10 cellular contexts compared by ENCODE assay signal in genomic region chr1:41404308-41404755, GRCh38. TPM values are rescaled to one million over a fixed set of nuclear protein-coding genes. Genes with fewer than 3 reads are reported as not detected.
DNase-seq lines count a peak whose midpoint lies in the region; ATAC-seq, FAIRE-seq and TF ChIP-seq lines count a peak whose summit lies in the region.
"Had no signal": no experiment of that assay in that cellular context is flagged by ENCODE, and none has a peak within 500 bp of the region (broad histone marks: within the 10 kb centered on the region; RNA-seq: fewer than 3 reads in every experiment).

No MANE protein-coding gene starts in this region.

- ATAC-seq in GM23338 = peak; percentile 70
- no peak for ATAC-seq in GM18909 (IDR thresholded peaks at IDR 0.05; ENCODE audit: poor library complexity, unreplicated experiment)

- H3K27ac Mint-ChIP-seq in GM23338 (no peak overlapping the region), Caco-2 (ENCODE audit: unreplicated experiment) (no peak overlapping the region)
- H3K27ac Mint-ChIP-seq: activated B cell treated with CpG ODN at 0.5 μM for 24 hours had no signal

- H3K9me2 ChIP-seq in GM23338 (ENCODE audit: insufficient read depth) = no peaks in the 10 kb centered on the region

- no peaks in the 10 kb centered on the region for H4K20me1 ChIP-seq in GM23338 (replicated peaks; ENCODE audit: insufficient read depth)

- H3K9me3 Mint-ChIP-seq in GM23338 (peaks cover 9% of the 10 kb centered on the region; the same call in 2 of the 3 replicates), Caco-2 (ENCODE audit: unreplicated experiment) (no peaks in the 10 kb centered on the region)

- FAIRE-seq in RCC 7860 (lab: Jason Lieb, UNC) (no peak), D721Med (lab: Jason Lieb, UNC) (no peak)
- FAIRE-seq: islet of Langerhans had no signal

- H3K27me3 Mint-ChIP-seq in GM23338 (ENCODE audit: insufficient read depth, low read depth, poor library complexity) (peaks cover 13% of the 10 kb centered on the region), Caco-2 (ENCODE audit: insufficient read depth, unreplicated experiment) (peaks cover 19% of the 10 kb centered on the region)

- H3K79me2 ChIP-seq in GM23338 (replicated peaks; ENCODE audit: insufficient read depth) = no peaks in the 10 kb centered on the region

- DNase-seq in AG10803 (ENCODE audit: low read depth) (peak; percentile 12), GM23338 (ENCODE audit: low spot score) (peak; percentile 90), RCC 7860 (ENCODE audit: low spot score) (peak; percentile 46), fibroblast of pulmonary artery (ENCODE audit: low read depth) (peak; percentile 36), Caco-2 (no peak), germinal center (ENCODE audit: low spot score) (no peak), D721Med (ENCODE audit: insufficient read length, low spot score) (no peak)
- DNase-seq: activated B cell treated with CpG ODN at 0.5 μM for 24 hours had no signal

- H3K4me1 Mint-ChIP-seq in GM23338 (peaks cover 42% of the 10 kb centered on the region), Caco-2 (ENCODE audit: low read depth, unreplicated experiment) (no peaks in the 10 kb centered on the region)

- POLR2A ChIA-PET in Caco-2 (lab: Charles Lee) = no interaction called here

- H3K4me3 Mint-ChIP-seq in GM23338 = 0 out of 3 replicates have a peak overlapping the region, but pooled peaks have one; percentile 30
- no peak overlapping the region for H3K4me3 Mint-ChIP-seq in Caco-2 (ENCODE audit: unreplicated experiment)
- H3K4me3 Mint-ChIP-seq: activated B cell treated with CpG ODN at 0.5 μM for 24 hours had no signal

- H3K36me3 ChIP-seq in GM23338 (ENCODE audit: insufficient read depth) = no peaks in the 10 kb centered on the region
- no peaks in the 10 kb centered on the region for H3K36me3 ChIP-seq in Caco-2 (ENCODE audit: control insufficient read depth, insufficient read depth, low read length)

- TF ChIP-seq CTCF in AG10803 (conservative IDR thresholded peaks at IDR 0.05; ENCODE audit: low read length) (no peak), GM23338 (conservative IDR thresholded peaks at IDR 0.05; ENCODE audit: low read depth in 2 of 2) (no peak), fibroblast of pulmonary artery (IDR thresholded peaks at IDR 0.05; ENCODE audit: low read length, missing control alignments) (no peak), Caco-2 (IDR thresholded peaks at IDR 0.05; ENCODE audit: insufficient read depth in 1 of 2, low read depth in 1 of 2, low read length in 1 of 2, severe bottlenecking in 1 of 2, unreplicated experiment in 1 of 2) (no peak), D721Med (IDR thresholded peaks at IDR 0.05; ENCODE audit: insufficient read depth, missing control alignments) (no peak)

- no peak overlapping the region for H3K27ac ChIP-seq in GM23338 (ENCODE audit: low read depth)

- peak overlapping the region; percentile 96 for H2AFZ ChIP-seq in GM23338

- CTCF ChIA-PET in Caco-2 (lab: Charles Lee) = no interaction called here

- no peaks in the 10 kb centered on the region for H3K9me3 ChIP-seq in Caco-2

- H3K4me1 ChIP-seq in GM23338 (ENCODE audit: insufficient read depth) (peaks cover 33% of the 10 kb centered on the region), Caco-2 (no peaks in the 10 kb centered on the region)

- H3K27me3 ChIP-seq in GM23338 (ENCODE audit: insufficient read depth) (no peaks in the 10 kb centered on the region), Caco-2 (replicated peaks; ENCODE audit: control insufficient read depth, insufficient read depth, low read length) (no peaks in the 10 kb centered on the region)

- H3K4me3 ChIP-seq in AG10803 (ENCODE audit: low read length) (no peak overlapping the region), GM23338 (peak overlapping the region; percentile 48), fibroblast of pulmonary artery (replicated peaks; ENCODE audit: low read depth, low read length) (no peak overlapping the region), Caco-2 (ENCODE audit: low read depth, low read length) (no peak overlapping the region)

- BruUV-seq in Caco-2 (replicated peaks; lab: Mats Ljungman, UMichigan) = no TSS peak

- H3K36me3 Mint-ChIP-seq in GM23338 (ENCODE audit: low read depth) (peaks cover 4% of the 10 kb centered on the region; the same call in 1 of the 3 replicates), Caco-2 (ENCODE audit: insufficient read depth, unreplicated experiment) (no peaks in the 10 kb centered on the region)

- no peaks in the 10 kb centered on the region for H3F3A ChIP-seq in GM23338 (replicated peaks; ENCODE audit: low read depth)

- intact Hi-C loops in Caco-2 (cut with micrococcal nuclease; ENCODE audit: unreplicated experiment) = no loop called here

- peak overlapping the region; percentile 80 for H3K4me2 ChIP-seq in GM23338

TF ChIP-seq in GM23338, 12 proteins besides CTCF, POLR2A, EP300 and RAD21 (continues in another document):
- TF ChIP-seq REST (IDR thresholded peaks at IDR 0.05; ENCODE audit: unreplicated experiment) (no peak), CREB1 (CRISPR knock-in tag; IDR thresholded peaks at IDR 0.05; ENCODE audit: low read depth) (no peak), NANOG (IDR thresholded peaks at IDR 0.05; ENCODE audit: borderline replicate concordance) (no peak), EZH2phosphoT487 (IDR thresholded peaks at IDR 0.05; ENCODE audit: unreplicated experiment) (no peak), STAT1 (IDR thresholded peaks at IDR 0.05; ENCODE audit: unreplicated experiment) (no peak)

RNA-seq across cellular contexts. Expression of gene FOXO6, which starts 43.1 kb away (rescaled TPM):
- 4.2 and 4.5 TPM in 2 replicates for total RNA-seq in GM23338 (2014; rRNA removed; shearing (Covaris generic))
- polyA plus RNA-seq in GM23338 (2016; fragmentation: Nextera tagmentation; extraction: Ambion mirVana) = 0.66 and 0.68 TPM in 2 replicates
- 0.42 and 0.59 TPM in 2 replicates for total RNA-seq in Caco-2 (2022)

Comparison
In these comparisons a context has a peak if more than half of its experiments do, and no peak if none do; other contexts are left out.
1. DNase-seq: peak in AG10803 (single experiment), GM23338 (single experiment), RCC 7860 (single experiment) and fibroblast of pulmonary artery (single experiment); none in Caco-2 (0 of 2), germinal center (single experiment) and D721Med (single experiment).